ENCODE assay signal across 30 cellular contexts in genomic region chr21:38803075-38803474, GRCh38. TPM values are rescaled to one million over a fixed set of nuclear protein-coding genes. Genes with fewer than 3 reads are reported as not detected.
DNase-seq lines count a peak whose midpoint lies in the region; ATAC-seq and TF ChIP-seq lines count a peak whose summit lies in the region.
"Had no signal": no experiment of that assay in that cellular context is flagged by ENCODE, and none has a peak within 500 bp of the region (broad histone marks: within the 10 kb centered on the region; RNA-seq: fewer than 3 reads in every experiment).

No MANE protein-coding gene starts in this region.

- in situ Hi-C loops in transverse colon (cut with MboI; ENCODE audit: low pct_ligation_motif_present in 1 of 4, low pct_unique_long_range_greater_than_20kb in 1 of 4, low sequenced_read_pairs in 3 of 4), result no loop called here

- H3K27ac ChIP-seq in colonic mucosa, result peak overlapping the region; percentile 95
- peak overlapping the region; percentile 74 to 99 (median 98) for H3K27ac ChIP-seq in transverse colon
- H3K27ac ChIP-seq in adrenal gland, result no peak overlapping the region
- H3K27ac ChIP-seq: C4-2B, ovary, skin epidermis, suprapubic skin had no signal

- no peak for TF ChIP-seq EP300 in transverse colon (IDR thresholded peaks at IDR 0.05; ENCODE audit: low read depth)

- WGBS in transverse colon (ENCODE audit: low coverage in 1 of 2), 2 donors, result 42 to 50% methylated on average over 5 of the region's 5 CpGs
- 71 to 80% (median 78%) methylated on average over 5 of the region's 5 CpGs for WGBS in adrenal gland, 4 donors

- ATAC-seq in activated T-cell treated with anti-CD3 and anti-CD28 coated beads, Interleukin-2, amount 50 U/mL, for 72 hours (replicated peaks in 1 of 2), result no peak
- ATAC-seq in activated T-cell treated with anti-CD3 and anti-CD28 coated beads, Interleukin-2, amount 50 U/mL, for 4 hours, result no peak
- no peak for ATAC-seq in left colon
- ATAC-seq: activated T-helper 17 cell treated with anti-CD3 and anti-CD28 coated beads, Interleukin-2, amount 50 U/mL, for 72 hours; left ventricle myocardium superior had no signal

- peaks cover 10 to 17% of the 10 kb centered on the region in 2 donors for H3K36me3 Mint-ChIP-seq in activated T-cell treated with anti-CD3 and anti-CD28 coated beads, Interleukin-2, amount 50 U/mL, for 72 hours (ENCODE audit: insufficient read depth in 2 of 2)
- H3K36me3 Mint-ChIP-seq in activated T-cell treated with anti-CD3 and anti-CD28 coated beads, Interleukin-2, amount 50 U/mL, for 4 hours (ENCODE audit: insufficient read depth), result peaks cover 5% of the 10 kb centered on the region
- no peaks in the 10 kb centered on the region for H3K36me3 Mint-ChIP-seq in mesothelial cell of epicardium

- TF ChIP-seq CTCF in colonic mucosa (IDR thresholded peaks at IDR 0.05), result no peak
- no peak for TF ChIP-seq CTCF in mesothelial cell of epicardium (IDR thresholded peaks at IDR 0.05; ENCODE audit: unreplicated experiment)
- TF ChIP-seq CTCF in transverse colon (IDR thresholded peaks at IDR 0.05), result no peak
- TF ChIP-seq CTCF in adrenal gland (IDR thresholded peaks at IDR 0.05), result no peak

- no peak for TF ChIP-seq POLR2A in transverse colon (IDR thresholded peaks at IDR 0.05)
- no peak for TF ChIP-seq POLR2A in adrenal gland (IDR thresholded peaks at IDR 0.05)

- peak overlapping the region in 1 of 2 donors; percentile 7 for H3K4me3 Mint-ChIP-seq in activated T-cell treated with anti-CD3 and anti-CD28 coated beads, Interleukin-2, amount 50 U/mL, for 72 hours
- no peak overlapping the region for H3K4me3 Mint-ChIP-seq in activated T-cell treated with anti-CD3 and anti-CD28 coated beads, Interleukin-2, amount 50 U/mL, for 4 hours
- no peak overlapping the region for H3K4me3 Mint-ChIP-seq in mesothelial cell of epicardium
- H3K4me3 Mint-ChIP-seq: activated CD4-positive, alpha-beta memory T cell treated with anti-CD3 and anti-CD28 coated beads, Interleukin-2, amount 10 ng/mL, durations not matched to agents 7 days and 5 days; activated naive CD4-positive, alpha-beta T cell treated with anti-CD3 and anti-CD28 coated beads, Interleukin-2, amount 10 ng/mL, durations not matched to agents 7 days and 5 days; activated T-helper 17 cell treated with anti-CD3 and anti-CD28 coated beads, Interleukin-2, amount 50 U/mL, for 72 hours had no signal

- no peaks in the 10 kb centered on the region for H3K9me3 Mint-ChIP-seq in activated T-cell treated with anti-CD3 and anti-CD28 coated beads, Interleukin-2, amount 50 U/mL, for 72 hours
- H3K9me3 Mint-ChIP-seq in activated T-cell treated with anti-CD3 and anti-CD28 coated beads, Interleukin-2, amount 50 U/mL, for 4 hours, result no peaks in the 10 kb centered on the region
- no peaks in the 10 kb centered on the region for H3K9me3 Mint-ChIP-seq in mesothelial cell of epicardium
- H3K9me3 Mint-ChIP-seq: activated CD4-positive, alpha-beta memory T cell treated with anti-CD3 and anti-CD28 coated beads, Interleukin-2, amount 10 ng/mL, durations not matched to agents 7 days and 5 days; activated naive CD4-positive, alpha-beta T cell treated with anti-CD3 and anti-CD28 coated beads, Interleukin-2, amount 10 ng/mL, durations not matched to agents 7 days and 5 days; activated T-helper 17 cell treated with anti-CD3 and anti-CD28 coated beads, Interleukin-2, amount 50 U/mL, for 72 hours had no signal

- H3K27me3 ChIP-seq in colonic mucosa (no peaks in the 10 kb centered on the region), transverse colon (no peaks in the 10 kb centered on the region), adrenal gland (no peaks in the 10 kb centered on the region)
- H3K27me3 ChIP-seq: ovary, suprapubic skin had no signal

- H3K36me3 ChIP-seq in colonic mucosa (no peaks in the 10 kb centered on the region), transverse colon (no peaks in the 10 kb centered on the region), adrenal gland (replicated peaks in 1 of 2) (no peaks in the 10 kb centered on the region)
- H3K36me3 ChIP-seq: ovary, suprapubic skin had no signal

- no peak for DNase-seq in activated T-cell treated with anti-CD3 and anti-CD28 coated beads, Interleukin-2, amount 50 U/mL, for 72 hours
- no peak for DNase-seq in activated T-cell treated with anti-CD3 and anti-CD28 coated beads, Interleukin-2, amount 50 U/mL, for 4 hours
- no peak for DNase-seq in colonic mucosa
- no peak for DNase-seq in mesothelial cell of epicardium (ENCODE audit: low spot score in 2 of 2, unreplicated experiment in 2 of 2)
- no peak for DNase-seq in transverse colon
- no peak for DNase-seq in adrenal gland
- no peak for DNase-seq in OCI-M1 (lab: John Stamatoyannopoulos, UW)
- no peak for DNase-seq in left colon
- DNase-seq: 8988T; activated CD4-positive, alpha-beta memory T cell treated with anti-CD3 and anti-CD28 coated beads, Interleukin-2, amount 10 ng/mL, durations not matched to agents 7 days and 5 days; activated CD4-positive, alpha-beta T cell treated with anti-CD3 and anti-CD28 coated beads for 1 hour; activated CD8-positive, alpha-beta memory T cell treated with anti-CD3 and anti-CD28 coated beads, Interleukin-2, amount 50 U/mL, for 48 hours; activated naive CD4-positive, alpha-beta T cell treated with anti-CD3 and anti-CD28 coated beads, Interleukin-2, amount 10 ng/mL, durations not matched to agents 7 days and 5 days; amniotic stem cell; DMS79 treated with DMSO at 0.1 percent for 48 hours; effector CD4-positive, alpha-beta T cell; GDM1; head of caudate nucleus; islet precursor cell; left ventricle myocardium superior; NCI-H1092 treated with DMSO at 0.1 percent for 48 hours; NCI-H1694 treated with DMSO at 0.1 percent for 48 hours; NCI-H2171; ovary; SHP77; stimulated activated naive CD4-positive, alpha-beta T cell had no signal

- peaks cover 60% of the 10 kb centered on the region for H3K4me1 Mint-ChIP-seq in activated T-cell treated with anti-CD3 and anti-CD28 coated beads, Interleukin-2, amount 50 U/mL, for 72 hours (ENCODE audit: low read depth)
- H3K4me1 Mint-ChIP-seq in activated T-cell treated with anti-CD3 and anti-CD28 coated beads, Interleukin-2, amount 50 U/mL, for 4 hours (ENCODE audit: low read depth), result peaks cover 18% of the 10 kb centered on the region
- H3K4me1 Mint-ChIP-seq in mesothelial cell of epicardium, result peaks cover 51% of the 10 kb centered on the region

- H3K9me3 ChIP-seq in colonic mucosa (no peaks in the 10 kb centered on the region), transverse colon (no peaks in the 10 kb centered on the region), adrenal gland (replicated peaks in 1 of 3) (no peaks in the 10 kb centered on the region)
- H3K9me3 ChIP-seq: ovary, suprapubic skin had no signal

- H3K27me3 Mint-ChIP-seq in activated T-cell treated with anti-CD3 and anti-CD28 coated beads, Interleukin-2, amount 50 U/mL, for 72 hours (ENCODE audit: low read depth), result peaks cover 20% of the 10 kb centered on the region
- H3K27me3 Mint-ChIP-seq in activated T-cell treated with anti-CD3 and anti-CD28 coated beads, Interleukin-2, amount 50 U/mL, for 4 hours (ENCODE audit: low read depth), result peaks cover 7% of the 10 kb centered on the region
- H3K27me3 Mint-ChIP-seq in mesothelial cell of epicardium (ENCODE audit: low read depth), result no peaks in the 10 kb centered on the region
- H3K27me3 Mint-ChIP-seq: activated T-helper 17 cell treated with anti-CD3 and anti-CD28 coated beads, Interleukin-2, amount 50 U/mL, for 72 hours had no signal

- H3K9ac ChIP-seq in colonic mucosa (ENCODE audit: low read depth in 2 of 2, low read length in 2 of 2), result peak overlapping the region; percentile 70 to 85

- intact Hi-C loops in colonic mucosa (cut with DNase I), result loop anchor here (5.0 to 10.0 kb wide), 2 partner anchors 202 to 324 kb away; no protein-coding TSS in a partner anchor
- intact Hi-C loops in transverse colon (cut with DNase I; ENCODE audit: low total_unique reads), result loop anchor here (10.0 kb wide), 1 partner anchor 302 kb away; no protein-coding TSS in a partner anchor
- intact Hi-C loops in adrenal gland (cut with DNase I), result loop anchor here (10.0 kb wide), 3 partner anchors 68 to 322 kb away; no protein-coding TSS in a partner anchor
- intact Hi-C loops in left colon (cut with DNase I, micrococcal nuclease), result loop anchor here in 1 of 2 donors (5.0 kb wide), 1 partner anchor 324 kb away; no protein-coding TSS in a partner anchor

- peak overlapping the region; percentile 73 for H3K27ac Mint-ChIP-seq in activated T-cell treated with anti-CD3 and anti-CD28 coated beads, Interleukin-2, amount 50 U/mL, for 72 hours
- peak overlapping the region; percentile 60 for H3K27ac Mint-ChIP-seq in mesothelial cell of epicardium
- H3K27ac Mint-ChIP-seq: activated CD4-positive, alpha-beta memory T cell treated with anti-CD3 and anti-CD28 coated beads, Interleukin-2, amount 10 ng/mL, durations not matched to agents 7 days and 5 days; activated naive CD4-positive, alpha-beta T cell treated with anti-CD3 and anti-CD28 coated beads, Interleukin-2, amount 10 ng/mL, durations not matched to agents 7 days and 5 days had no signal

- H3K4me1 ChIP-seq in colonic mucosa (no peaks in the 10 kb centered on the region), transverse colon (peaks cover 5 to 41% (median 31%) of the 10 kb centered on the region in 4 donors), adrenal gland (replicated peaks in 1 of 2) (peaks cover 0 to 10% of the 10 kb centered on the region in 2 donors)

- H3K4me3 ChIP-seq in colonic mucosa, result no peak overlapping the region
- no peak overlapping the region for H3K4me3 ChIP-seq in transverse colon
- H3K4me3 ChIP-seq in adrenal gland, result no peak overlapping the region
- H3K4me3 ChIP-seq: ovary, skin epidermis, suprapubic skin had no signal

RNA-seq across cellular contexts. Expression of gene ETS2, which starts 2.7 kb away (rescaled TPM):
- 100 to 1,000 TPM; 122 to 134 TPM for total RNA-seq in activated T-cell treated with anti-CD3 and anti-CD28 coated beads, Interleukin-2, amount 50 U/mL, for 72 hours
- total RNA-seq in activated T-cell treated with anti-CD3 and anti-CD28 coated beads, Interleukin-2, amount 50 U/mL, for 4 hours, result 10 to 100 TPM; 44.2 to 50.4 (median 48.3) TPM
- 100 to 1,000 TPM; 110 to 185 TPM for total RNA-seq in colonic mucosa
- total RNA-seq in mesothelial cell of epicardium, result 29.6 to 32.5 TPM (median 30.5 TPM) in 3 replicates
- 100 to 1,000 TPM in 3 of 4 donors, 10 to 100 TPM in 1; 55.1 to 174 (median 127) TPM for total RNA-seq in transverse colon
- 10 to 100 TPM; 38.5 to 66.8 (median 49.2) TPM for total RNA-seq in adrenal gland
- polyA plus RNA-seq in adrenal gland, result 10 to 100 TPM; 26.2 to 38.8 (median 34.8) TPM
- total RNA-seq in left colon, result 100 to 1,000 TPM; 158 to 274 TPM

Comparison
In these comparisons a context has a peak if more than half of its experiments do, and no peak if none do; other contexts are left out.
1. H3K27ac ChIP-seq: peak in colonic mucosa (single experiment) and transverse colon (4 of 4); none in adrenal gland (0 of 5).